Comparison of ENCODE assay signal across 9 cellular contexts in the genomic region with DNA sequence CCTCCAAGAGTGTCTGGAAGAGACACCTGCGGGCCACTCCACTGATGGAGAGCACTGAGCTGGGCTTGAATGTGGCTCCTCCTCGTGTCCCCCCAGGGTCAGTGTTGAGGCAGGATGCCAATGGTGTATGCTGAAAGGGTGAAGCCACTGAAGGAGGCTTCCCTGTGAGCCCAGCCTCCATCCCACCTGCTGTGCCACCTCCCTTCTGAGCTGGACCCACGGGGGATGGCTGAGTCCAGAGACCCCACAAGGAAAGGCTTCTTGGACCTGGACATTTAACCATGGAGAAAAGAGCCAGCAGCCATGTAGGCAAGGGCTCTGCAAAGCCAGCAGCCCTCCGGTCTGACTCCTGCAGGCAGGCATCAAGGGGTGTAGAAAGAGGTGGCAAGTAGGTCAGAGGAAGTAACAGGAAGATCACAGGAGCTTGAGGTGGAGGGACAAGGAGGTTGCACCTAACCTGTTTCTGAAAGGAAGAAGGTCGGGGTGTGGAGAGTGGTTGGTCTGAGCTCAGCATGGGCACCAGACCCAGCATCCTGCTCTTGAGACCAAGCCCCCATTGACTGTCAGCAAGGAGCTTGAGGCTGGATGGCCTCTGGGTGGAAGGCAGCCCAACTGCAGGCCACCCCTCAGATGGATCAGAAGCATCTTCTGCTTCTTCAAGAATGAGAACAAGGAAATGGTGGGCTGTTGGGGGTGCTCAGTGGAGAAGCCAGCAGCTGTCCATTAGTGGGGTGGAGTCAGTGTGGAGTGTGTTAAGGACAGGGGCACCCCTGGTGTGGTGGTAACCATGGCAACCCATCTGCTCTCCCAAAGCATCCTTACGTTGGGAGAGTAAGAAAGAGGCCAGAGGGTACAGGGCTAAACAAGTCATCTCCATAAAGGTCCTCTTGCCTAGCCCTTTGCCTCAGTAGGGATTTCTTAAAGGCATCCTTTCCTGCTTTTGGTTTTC.
DNase-seq lines count a peak whose midpoint lies in the region; ATAC-seq and TF ChIP-seq lines count a peak whose summit lies in the region.
"Had no signal": no experiment of that assay in that cellular context is flagged by ENCODE, and none has a peak within 500 bp of the region (broad histone marks: within the 10 kb centered on the region; RNA-seq: fewer than 3 reads in every experiment).

No MANE protein-coding gene starts in this region.

- H3K27me3 Mint-ChIP-seq in activated CD4-positive, alpha-beta T cell treated with anti-CD3 and anti-CD28 coated beads for 36 hours = no peaks in the 10 kb centered on the region

- CTCF ChIA-PET in activated CD4-positive, alpha-beta T cell treated with anti-CD3 and anti-CD28 coated beads for 36 hours (lab: Charles Lee) = interaction anchor here (0.6 kb wide), 3 partner anchors 16 to 534 kb away, joined by 3 to 4 read pairs (median 3); no protein-coding TSS in a partner anchor

- no peak overlapping the region for H3K4me3 Mint-ChIP-seq in activated CD4-positive, alpha-beta T cell treated with anti-CD3 and anti-CD28 coated beads for 36 hours

- peak; percentile 60 for ATAC-seq in activated CD4-positive, alpha-beta T cell treated with anti-CD3 and anti-CD28 coated beads for 36 hours
- ATAC-seq in GM18505 (IDR thresholded peaks at IDR 0.05; ENCODE audit: unreplicated experiment) (no peak), GM18511 (IDR thresholded peaks at IDR 0.05; ENCODE audit: unreplicated experiment) (no peak)

- no peaks in the 10 kb centered on the region for H3K9me3 ChIP-seq in SJCRH30 (replicated peaks)
- H3K9me3 ChIP-seq in effector memory CD4-positive, alpha-beta T cell (ENCODE audit: control insufficient read depth, low read length) = no peaks in the 10 kb centered on the region
- no peaks in the 10 kb centered on the region for H3K9me3 ChIP-seq in spleen
- H3K9me3 ChIP-seq: SJSA1 had no signal

- H3K4me1 Mint-ChIP-seq in activated CD4-positive, alpha-beta T cell treated with anti-CD3 and anti-CD28 coated beads for 36 hours = peaks cover 50% of the 10 kb centered on the region

- no peaks in the 10 kb centered on the region for H3K9me3 Mint-ChIP-seq in activated CD4-positive, alpha-beta T cell treated with anti-CD3 and anti-CD28 coated beads for 36 hours (ENCODE audit: low read depth)

- WGBS in spleen, 5 donors = 63 to 78% (median 70%) methylated on average over 4 to 6 of the region's 6 CpGs

- peaks cover 9% of the 10 kb centered on the region for H3K4me1 ChIP-seq in SJCRH30
- peaks cover 54% of the 10 kb centered on the region for H3K4me1 ChIP-seq in effector memory CD4-positive, alpha-beta T cell (ENCODE audit: control insufficient read depth, insufficient read depth, low read length, poor library complexity, severe bottlenecking)
- peaks cover 25 to 92% (median 60%) of the 10 kb centered on the region in 6 donors for H3K4me1 ChIP-seq in spleen
- H3K4me1 ChIP-seq: SJSA1 had no signal

- H3K36me3 ChIP-seq in SJCRH30 = peaks cover 31% of the 10 kb centered on the region
- H3K36me3 ChIP-seq in effector memory CD4-positive, alpha-beta T cell (ENCODE audit: control insufficient read depth, insufficient read depth, low read length) = peaks cover 14% of the 10 kb centered on the region
- H3K36me3 ChIP-seq in spleen = peaks cover 0 to 43% (median 28%) of the 10 kb centered on the region in 6 donors

- POLR2A ChIA-PET in activated CD4-positive, alpha-beta T cell treated with anti-CD3 and anti-CD28 coated beads for 36 hours (lab: Charles Lee) = no interaction called here

- H3K36me3 Mint-ChIP-seq in activated CD4-positive, alpha-beta T cell treated with anti-CD3 and anti-CD28 coated beads for 36 hours (ENCODE audit: low read depth) = peaks cover 4% of the 10 kb centered on the region

- H3K27ac ChIP-seq in SJCRH30 (no peak overlapping the region), spleen (peak overlapping the region in 6 of 8 donors; percentile 5 to 81 (median 58))
- H3K27ac ChIP-seq in effector memory CD4-positive, alpha-beta T cell (ENCODE audit: insufficient read depth, low read length, poor library complexity, severe bottlenecking) = peak overlapping the region; percentile 51
- H3K27ac ChIP-seq: SJSA1 had no signal

- H3K4me3 ChIP-seq in SJCRH30 = no peak overlapping the region
- H3K4me3 ChIP-seq in effector memory CD4-positive, alpha-beta T cell (ENCODE audit: insufficient read depth, low read depth, low read length, poor library complexity, severe bottlenecking) = peak overlapping the region; percentile 6
- peak overlapping the region in 1 of 8 donors; percentile 11 for H3K4me3 ChIP-seq in spleen
- H3K4me3 ChIP-seq: SJSA1 had no signal

- DNase-seq in activated CD4-positive, alpha-beta T cell treated with anti-CD3 and anti-CD28 coated beads for 36 hours = no peak
- DNase-seq in activated CD4-positive, alpha-beta T cell treated with anti-CD3 and anti-CD28 coated beads for 1 hour = no peak
- DNase-seq in SJCRH30 = peak; percentile 77 to 83
- DNase-seq in effector memory CD4-positive, alpha-beta T cell = no peak
- peak; percentile 55 for DNase-seq in spleen
- no peak for DNase-seq in germinal center (ENCODE audit: low spot score)

- TF ChIP-seq CTCF in spleen (IDR thresholded peaks at IDR 0.05 in 8 of 11, conservative IDR thresholded peaks at IDR 0.05 in 3 of 11) = no peak

- intact Hi-C loops in activated CD4-positive, alpha-beta T cell treated with anti-CD3 and anti-CD28 coated beads for 36 hours (cut with DNase I, micrococcal nuclease) = no loop called here
- intact Hi-C loops in spleen (cut with DNase I; ENCODE audit: low total_unique reads) = no loop called here

- no peaks in the 10 kb centered on the region for H3K27me3 ChIP-seq in SJCRH30
- no peaks in the 10 kb centered on the region for H3K27me3 ChIP-seq in effector memory CD4-positive, alpha-beta T cell (replicated peaks; ENCODE audit: control insufficient read depth, insufficient read depth, low read length, poor library complexity, severe bottlenecking)
- no peaks in the 10 kb centered on the region for H3K27me3 ChIP-seq in spleen (replicated peaks in 1 of 7)
- H3K27me3 ChIP-seq: SJSA1 had no signal

- TF ChIP-seq POLR2A in spleen (IDR thresholded peaks at IDR 0.05) (no peak), GM18505 (IDR thresholded peaks at IDR 0.05; ENCODE audit: borderline replicate concordance, extremely low read depth, insufficient read depth, insufficient read length) (no peak)

- H3K27ac Mint-ChIP-seq in activated CD4-positive, alpha-beta T cell treated with anti-CD3 and anti-CD28 coated beads for 36 hours = peak overlapping the region; percentile 61

Comparison
In these comparisons a context has a peak if more than half of its experiments do, and no peak if none do; other contexts are left out.
1. DNase-seq: peak in SJCRH30 (2 of 2) and spleen (single experiment); none in activated CD4-positive, alpha-beta T cell treated with anti-CD3 and anti-CD28 coated beads for 36 hours (single experiment), activated CD4-positive, alpha-beta T cell treated with anti-CD3 and anti-CD28 coated beads for 1 hour (single experiment), effector memory CD4-positive, alpha-beta T cell (0 of 3) and germinal center (single experiment).